Comparison of ENCODE assay signal across 8 cellular contexts in the genomic region with DNA sequence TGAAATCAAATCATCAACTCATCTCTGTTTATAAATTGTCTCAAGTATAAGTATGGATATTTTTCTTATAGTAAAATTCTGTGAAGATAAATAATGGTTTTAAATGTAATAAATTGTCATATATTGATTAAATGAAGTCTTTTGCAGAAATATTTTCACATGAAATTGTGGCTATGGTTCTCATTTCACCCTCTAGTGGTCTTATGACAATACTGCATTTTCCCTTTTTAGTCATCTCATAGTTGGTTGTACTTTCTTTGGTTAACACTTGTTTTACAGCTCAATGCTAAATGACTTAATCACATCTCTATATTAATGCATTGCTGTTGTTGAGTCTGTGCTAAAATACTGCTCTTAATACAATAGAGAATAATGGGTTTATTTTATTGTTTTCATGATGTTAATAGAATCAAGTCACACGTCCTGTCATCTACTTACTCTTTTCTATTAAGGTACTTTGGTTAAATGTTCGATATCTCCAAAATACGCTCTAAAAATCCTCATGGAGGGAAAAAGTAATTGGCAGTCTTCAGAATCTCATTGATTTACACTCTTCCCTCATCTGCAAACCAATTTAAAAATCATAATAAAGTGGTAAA. TPM values are rescaled to one million over a fixed set of nuclear protein-coding genes. Genes with fewer than 3 reads are reported as not detected.
DNase-seq lines count a peak whose midpoint lies in the region; ATAC-seq and TF ChIP-seq lines count a peak whose summit lies in the region.

No MANE protein-coding gene starts in this region.

- peaks cover 3% of the 10 kb centered on the region for H3K9me3 Mint-ChIP-seq in CD8-positive, alpha-beta T cell

- H3K9ac ChIP-seq in liver (ENCODE audit: low read depth in 1 of 2, low read length in 2 of 2): no peak overlapping the region

- no peak for DNase-seq in CD8-positive, alpha-beta T cell
- peak; percentile 46 for DNase-seq in astrocyte of the spinal cord (ENCODE audit: low read depth, low spot score)
- no peak for DNase-seq in left colon

- in situ Hi-C loops in astrocyte of the spinal cord (cut with HindIII; ENCODE audit: low sequenced_read_pairs): no loop called here

- H3K4me3 ChIP-seq in CD8-positive, alpha-beta T cell (ENCODE audit: low read depth, low read length): no peak overlapping the region
- H3K4me3 ChIP-seq in astrocyte of the spinal cord (ENCODE audit: low read depth, low read length) (no peak overlapping the region), liver (ENCODE audit: low read depth in 1 of 3, low read length in 3 of 3) (no peak overlapping the region)

- H3K4me3 Mint-ChIP-seq in CD8-positive, alpha-beta T cell: no peak overlapping the region

- no peaks in the 10 kb centered on the region for H3K27me3 Mint-ChIP-seq in CD8-positive, alpha-beta T cell (ENCODE audit: low read depth)

- CTCF ChIA-PET in CD8-positive, alpha-beta T cell (lab: Charles Lee): interaction anchor here (1.7 kb wide), 1 partner anchor 13 kb away, joined by 4 read pairs; no protein-coding TSS in a partner anchor

- intact Hi-C loops in CD8-positive, alpha-beta T cell (cut with DNase I, micrococcal nuclease): no loop called here
- intact Hi-C loops in left colon (cut with DNase I, micrococcal nuclease): no loop called here

- no peaks in the 10 kb centered on the region for H3K36me3 ChIP-seq in CD8-positive, alpha-beta T cell (ENCODE audit: insufficient read depth, low read length)
- no peaks in the 10 kb centered on the region for H3K36me3 ChIP-seq in liver (ENCODE audit: control insufficient read depth in 4 of 4, insufficient read depth in 3 of 4, low read depth in 1 of 4, low read length in 3 of 4)

- H3K27me3 ChIP-seq in CD8-positive, alpha-beta T cell (ENCODE audit: insufficient read depth, low read length): no peaks in the 10 kb centered on the region
- peaks cover 0 to 5% (median 1%) of the 10 kb centered on the region in 4 donors for H3K27me3 ChIP-seq in liver (ENCODE audit: control insufficient read depth in 4 of 4, insufficient read depth in 4 of 4, low read length in 3 of 4)

- H3K36me3 Mint-ChIP-seq in CD8-positive, alpha-beta T cell: no peaks in the 10 kb centered on the region

- POLR2A ChIA-PET in CD8-positive, alpha-beta T cell (lab: Charles Lee): no interaction called here

- TF ChIP-seq CTCF in CD8-positive, alpha-beta T cell (IDR thresholded peaks at IDR 0.05): peak; percentile 56
- TF ChIP-seq CTCF in LNCAP (IDR thresholded peaks at IDR 0.05) (peak; percentile 80), astrocyte of the spinal cord (IDR thresholded peaks at IDR 0.05; ENCODE audit: low read depth, low read length) (peak; percentile 78), liver (IDR thresholded peaks at IDR 0.05; ENCODE audit: low read depth, low read length, missing input control) (peak; percentile 60)

- 76% methylated on average over 3 of the region's 3 CpGs for WGBS in liver

- H3K27ac Mint-ChIP-seq in CD8-positive, alpha-beta T cell: no peak overlapping the region

- peak; percentile 53 to 71 for TF ChIP-seq RAD21 in liver (IDR thresholded peaks at IDR 0.05)

- H3K9me3 ChIP-seq in CD8-positive, alpha-beta T cell (ENCODE audit: low read length): no peaks in the 10 kb centered on the region
- no peaks in the 10 kb centered on the region for H3K9me3 ChIP-seq in liver (ENCODE audit: control insufficient read depth in 4 of 4, low read length in 3 of 4)

- no peaks in the 10 kb centered on the region for H3K4me1 Mint-ChIP-seq in CD8-positive, alpha-beta T cell (ENCODE audit: low read depth)

- H3K27ac ChIP-seq in CD8-positive, alpha-beta T cell (ENCODE audit: low read depth, low read length): no peak overlapping the region
- no peak overlapping the region for H3K27ac ChIP-seq in liver (ENCODE audit: low read depth in 1 of 2, low read length in 2 of 2)

- ATAC-seq in CD8-positive, alpha-beta T cell: no peak
- ATAC-seq in GM18870 (IDR thresholded peaks at IDR 0.05; ENCODE audit: unreplicated experiment) (peak; percentile 76), HG03521 (IDR thresholded peaks at IDR 0.05; ENCODE audit: unreplicated experiment) (no peak), GM19324 (IDR thresholded peaks at IDR 0.05; ENCODE audit: low FRiP score, unreplicated experiment) (no peak), left colon (no peak)

- no peaks in the 10 kb centered on the region for H3K4me1 ChIP-seq in CD8-positive, alpha-beta T cell (ENCODE audit: insufficient read depth, low read length)
- H3K4me1 ChIP-seq in liver (ENCODE audit: control insufficient read depth in 4 of 4, insufficient read depth in 4 of 4, low read length in 3 of 4): no peaks in the 10 kb centered on the region

TF ChIP-seq in liver, 16 proteins besides CTCF, POLR2A, EP300 and RAD21:
- no peak for TF ChIP-seq NR2F2 (IDR thresholded peaks at IDR 0.05)
- TF ChIP-seq, protein P1, sequence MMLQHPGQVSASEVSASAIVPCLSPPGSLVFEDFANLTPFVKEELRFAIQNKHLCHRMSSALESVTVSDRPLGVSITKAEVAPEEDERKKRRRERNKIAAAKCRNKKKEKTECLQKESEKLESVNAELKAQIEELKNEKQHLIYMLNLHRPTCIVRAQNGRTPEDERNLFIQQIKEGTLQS (IDR thresholded peaks at IDR 0.05): no peak

RNA-seq across cellular contexts. Expression of gene CACNA2D1, which starts 38.0 kb away (rescaled TPM):
- not detected for total RNA-seq in CD8-positive, alpha-beta T cell
- total RNA-seq in liver (1 to 10 TPM; 1.4 to 2.3 TPM), left colon (10 to 100 TPM in 1 of 2 donors, 1 to 10 TPM in 1; 2.5 to 10.9 TPM)
- under 1 TPM; 0.42 to 0.52 TPM for polyA plus RNA-seq in liver
